ENCODE assay signal across 1 cellular context in genomic region chr19:50818859-50819472, GRCh38.
TF ChIP-seq lines count a peak whose summit lies in the region.

No MANE protein-coding gene starts in this region.

TF ChIP-seq in HEK293, 187 proteins besides CTCF, POLR2A, EP300 and RAD21 (continued from another document):
- TF ChIP-seq PRDM1 (tag by site-specific recombination; IDR thresholded peaks at IDR 0.05) (0 out of 2 replicates have a peak, but pooled peaks have one; percentile 9), SALL2 (tag by site-specific recombination; IDR thresholded peaks at IDR 0.05; ENCODE audit: borderline replicate concordance) (no peak), ZNF549 (tag by site-specific recombination; IDR thresholded peaks at IDR 0.05) (no peak), ZEB2 (tag by site-specific recombination; IDR thresholded peaks at IDR 0.05) (no peak), ZNF837 (tag by site-specific recombination; IDR thresholded peaks at IDR 0.05) (no peak), KLF9 (tag by site-specific recombination; IDR thresholded peaks at IDR 0.05; ENCODE audit: low read depth) (no peak), ZNF664 (tag by site-specific recombination; IDR thresholded peaks at IDR 0.05) (no peak)
